Comparison of ENCODE assay signal across 8 cellular contexts in genomic region chr18:59900222-59901128, GRCh38. TPM values are rescaled to one million over a fixed set of nuclear protein-coding genes. Genes with fewer than 3 reads are reported as not detected.
DNase-seq lines count a peak whose midpoint lies in the region; ATAC-seq and TF ChIP-seq lines count a peak whose summit lies in the region.

No MANE protein-coding gene starts in this region.

- H3K27me3 Mint-ChIP-seq in activated CD4-positive, alpha-beta memory T cell treated with anti-CD3 and anti-CD28 coated beads, Interleukin-2, amount 10 ng/mL, durations not matched to agents 7 days and 5 days = no peaks in the 10 kb centered on the region
- no peaks in the 10 kb centered on the region for H3K27me3 Mint-ChIP-seq in naive B cell

- H3K9me3 Mint-ChIP-seq in activated CD4-positive, alpha-beta memory T cell treated with anti-CD3 and anti-CD28 coated beads, Interleukin-2, amount 10 ng/mL, durations not matched to agents 7 days and 5 days = no peaks in the 10 kb centered on the region
- H3K9me3 Mint-ChIP-seq in naive B cell = no peaks in the 10 kb centered on the region

- DNase-seq in BJ (ENCODE audit: low read depth) (no peak), NCI-H69 (lab: John Stamatoyannopoulos, UW) (peak; percentile 97), epithelial cell of esophagus (ENCODE audit: low read depth) (peak; percentile 76), naive B cell (peak; percentile 81)
- peak; percentile 77 for DNase-seq in activated CD4-positive, alpha-beta memory T cell treated with anti-CD3 and anti-CD28 coated beads, Interleukin-2, amount 10 ng/mL, durations not matched to agents 7 days and 5 days

- no peak overlapping the region for H3K9ac ChIP-seq in stomach smooth muscle (ENCODE audit: low read length in 2 of 2)

- H3K9me3 ChIP-seq in stomach smooth muscle (ENCODE audit: control insufficient read depth in 2 of 2, low read length in 2 of 2) = peaks cover 0 to 5% of the 10 kb centered on the region in 2 donors

- CTCF ChIA-PET in BJ (lab: Yijun Ruan, JAX) = interaction anchor here (0.9 to 1.4 kb wide), 5 partner anchors 10 to 87 kb away, joined by 3 to 5 read pairs (median 3); no protein-coding TSS in a partner anchor
- CTCF ChIA-PET in activated CD4-positive, alpha-beta memory T cell treated with anti-CD3 and anti-CD28 coated beads, Interleukin-2, amount 10 ng/mL, durations not matched to agents 7 days and 5 days (lab: Charles Lee) = interaction anchor here (0.6 to 1.8 kb wide), 8 partner anchors 11 to 761 kb away, joined by 3 to 7 read pairs (median 4); no protein-coding TSS in a partner anchor

- no peaks in the 10 kb centered on the region for H3K27me3 ChIP-seq in BJ (ENCODE audit: control insufficient read depth, insufficient read depth, low read length)
- H3K27me3 ChIP-seq in stomach smooth muscle (ENCODE audit: control insufficient read depth in 1 of 2, insufficient read depth in 2 of 2, low read length in 2 of 2) = peaks cover 27 to 59% of the 10 kb centered on the region in 2 donors

- peaks cover 7% of the 10 kb centered on the region for H3K4me1 ChIP-seq in stomach smooth muscle (ENCODE audit: control insufficient read depth, insufficient read depth, low read length)

- TF ChIP-seq CTCF in BJ (IDR thresholded peaks at IDR 0.05; ENCODE audit: insufficient read depth, low read depth, low read length) (no peak), epithelial cell of esophagus (IDR thresholded peaks at IDR 0.05; ENCODE audit: insufficient read depth, low read depth, low read length, missing control alignments) (no peak)

- ATAC-seq in GM19043 (IDR thresholded peaks at IDR 0.05; ENCODE audit: low read depth, unreplicated experiment) (peak; percentile 35), HG03354 (IDR thresholded peaks at IDR 0.05; ENCODE audit: poor library complexity, severe bottlenecking, unreplicated experiment) (peak; percentile 44), naive B cell (ENCODE audit: low read depth in 2 of 2) (peak; percentile 61)

- H3K4me1 Mint-ChIP-seq in activated CD4-positive, alpha-beta memory T cell treated with anti-CD3 and anti-CD28 coated beads, Interleukin-2, amount 10 ng/mL, durations not matched to agents 7 days and 5 days = peaks cover 54% of the 10 kb centered on the region
- peaks cover 47 to 53% (median 50%) of the 10 kb centered on the region in 3 donors for H3K4me1 Mint-ChIP-seq in naive B cell

- H3K4me3 ChIP-seq in BJ (ENCODE audit: low read depth, low read length) (peak overlapping the region; percentile 71), epithelial cell of esophagus (ENCODE audit: low read length) (peak overlapping the region; percentile 71), stomach smooth muscle (ENCODE audit: low read length in 2 of 2) (peak overlapping the region; percentile 29 to 73)

- H3K4me3 Mint-ChIP-seq in activated CD4-positive, alpha-beta memory T cell treated with anti-CD3 and anti-CD28 coated beads, Interleukin-2, amount 10 ng/mL, durations not matched to agents 7 days and 5 days = peak overlapping the region; percentile 94
- H3K4me3 Mint-ChIP-seq in naive B cell = peak overlapping the region; percentile 92 to 99 (median 98)

- POLR2A ChIA-PET in BJ (lab: Charles Lee) = interaction anchor here (0.6 to 1.0 kb wide), 3 partner anchors 8 to 265 kb away, joined by 3 to 6 read pairs (median 4); no protein-coding TSS in a partner anchor
- POLR2A ChIA-PET in activated CD4-positive, alpha-beta memory T cell treated with anti-CD3 and anti-CD28 coated beads, Interleukin-2, amount 10 ng/mL, durations not matched to agents 7 days and 5 days (lab: Charles Lee) = interaction anchor here (1.1 to 4.8 kb wide), 20 partner anchors 9 to 759 kb away, joined by 3 to 101 read pairs (median 6); partner anchors contain the start of genes LMAN1 and SEC11C

- H3K27ac ChIP-seq in stomach smooth muscle (ENCODE audit: low read length) = no peak overlapping the region

- no peaks in the 10 kb centered on the region for H3K36me3 ChIP-seq in BJ (ENCODE audit: control insufficient read depth, insufficient read depth, low read length)
- H3K36me3 ChIP-seq in stomach smooth muscle (ENCODE audit: control insufficient read depth in 2 of 2, insufficient read depth in 2 of 2, low read length in 2 of 2) = no peaks in the 10 kb centered on the region

- peaks cover 38% of the 10 kb centered on the region for H3K36me3 Mint-ChIP-seq in activated CD4-positive, alpha-beta memory T cell treated with anti-CD3 and anti-CD28 coated beads, Interleukin-2, amount 10 ng/mL, durations not matched to agents 7 days and 5 days (ENCODE audit: low read depth)
- peaks cover 0 to 11% of the 10 kb centered on the region in 2 donors for H3K36me3 Mint-ChIP-seq in naive B cell

- H3K27ac Mint-ChIP-seq in activated CD4-positive, alpha-beta memory T cell treated with anti-CD3 and anti-CD28 coated beads, Interleukin-2, amount 10 ng/mL, durations not matched to agents 7 days and 5 days = peak overlapping the region; percentile 93
- peak overlapping the region; percentile 96 to 100 (median 99) for H3K27ac Mint-ChIP-seq in naive B cell

RNA-seq across cellular contexts. Expression of gene PMAIP1, which starts 0.7 kb away (rescaled TPM):
- polyA plus RNA-seq in BJ (2011; rRNA removed) (6.8 and 12.4 TPM in 2 replicates), naive B cell (ENCODE audit: low read depth in 6 of 6) (100 to 1,000 TPM in 5 of 6 donors, 10 to 100 TPM in 1; 94.5 to 224 (median 158) TPM)
- polyA minus RNA-seq in BJ (2011; rRNA and poly(A)+ RNA removed) = 4.4 and 4.9 TPM in 2 replicates
- 10 to 100 TPM; 35.3 to 37.7 TPM for total RNA-seq in activated CD4-positive, alpha-beta memory T cell treated with anti-CD3 and anti-CD28 coated beads, Interleukin-2, amount 10 ng/mL, durations not matched to agents 7 days and 5 days
